In the genomic region with DNA sequence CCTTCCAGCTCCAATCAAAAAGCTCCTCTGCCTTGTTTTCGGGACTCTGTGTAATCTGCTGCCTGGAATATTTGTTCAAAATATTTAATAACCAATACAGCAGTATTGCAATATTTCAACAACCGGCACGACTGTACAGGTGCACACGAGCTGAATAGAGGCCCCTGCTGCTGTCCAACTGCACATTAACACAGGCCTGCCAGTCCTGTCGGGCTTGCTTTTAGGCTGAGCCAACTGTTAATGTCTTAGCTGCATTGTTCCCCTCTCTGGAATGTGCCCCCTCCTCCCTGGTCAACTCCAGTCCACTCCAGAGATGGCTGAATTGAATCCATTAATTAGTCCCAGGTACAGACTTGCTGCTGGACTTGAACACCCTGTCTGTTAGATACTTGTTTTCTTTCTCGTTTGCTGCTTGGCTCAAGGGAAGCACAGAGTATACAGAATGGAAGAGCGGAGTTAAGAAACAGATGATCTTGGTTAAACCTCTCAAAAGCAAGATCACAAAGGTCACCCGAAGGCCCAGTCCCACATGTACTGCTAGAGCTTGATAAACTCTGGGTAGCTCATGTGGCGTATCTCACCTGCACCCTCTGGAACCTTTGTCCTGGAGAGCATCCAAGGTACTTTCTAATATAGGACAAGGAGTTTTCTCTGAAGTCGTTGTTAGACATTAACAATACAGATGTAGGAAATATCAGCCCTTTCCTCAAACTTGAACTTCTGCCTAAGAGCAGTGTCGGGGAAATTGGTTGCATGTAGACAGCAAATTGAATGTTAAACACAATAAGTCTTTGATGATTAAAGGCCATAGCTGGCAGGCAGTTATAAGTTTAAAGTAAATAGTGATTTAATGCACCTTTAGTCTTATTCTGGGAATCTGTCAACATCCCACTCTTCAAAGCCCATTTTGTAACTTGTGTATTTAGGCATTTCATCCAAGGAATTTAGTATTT, we compare ENCODE assay signal across 1 cellular context.
TF ChIP-seq lines count a peak whose summit lies in the region.

No MANE protein-coding gene starts in this region.

TF ChIP-seq in HepG2, 621 proteins besides CTCF, POLR2A, EP300 and RAD21 (continued from another document):
- TF ChIP-seq, protein P1, sequence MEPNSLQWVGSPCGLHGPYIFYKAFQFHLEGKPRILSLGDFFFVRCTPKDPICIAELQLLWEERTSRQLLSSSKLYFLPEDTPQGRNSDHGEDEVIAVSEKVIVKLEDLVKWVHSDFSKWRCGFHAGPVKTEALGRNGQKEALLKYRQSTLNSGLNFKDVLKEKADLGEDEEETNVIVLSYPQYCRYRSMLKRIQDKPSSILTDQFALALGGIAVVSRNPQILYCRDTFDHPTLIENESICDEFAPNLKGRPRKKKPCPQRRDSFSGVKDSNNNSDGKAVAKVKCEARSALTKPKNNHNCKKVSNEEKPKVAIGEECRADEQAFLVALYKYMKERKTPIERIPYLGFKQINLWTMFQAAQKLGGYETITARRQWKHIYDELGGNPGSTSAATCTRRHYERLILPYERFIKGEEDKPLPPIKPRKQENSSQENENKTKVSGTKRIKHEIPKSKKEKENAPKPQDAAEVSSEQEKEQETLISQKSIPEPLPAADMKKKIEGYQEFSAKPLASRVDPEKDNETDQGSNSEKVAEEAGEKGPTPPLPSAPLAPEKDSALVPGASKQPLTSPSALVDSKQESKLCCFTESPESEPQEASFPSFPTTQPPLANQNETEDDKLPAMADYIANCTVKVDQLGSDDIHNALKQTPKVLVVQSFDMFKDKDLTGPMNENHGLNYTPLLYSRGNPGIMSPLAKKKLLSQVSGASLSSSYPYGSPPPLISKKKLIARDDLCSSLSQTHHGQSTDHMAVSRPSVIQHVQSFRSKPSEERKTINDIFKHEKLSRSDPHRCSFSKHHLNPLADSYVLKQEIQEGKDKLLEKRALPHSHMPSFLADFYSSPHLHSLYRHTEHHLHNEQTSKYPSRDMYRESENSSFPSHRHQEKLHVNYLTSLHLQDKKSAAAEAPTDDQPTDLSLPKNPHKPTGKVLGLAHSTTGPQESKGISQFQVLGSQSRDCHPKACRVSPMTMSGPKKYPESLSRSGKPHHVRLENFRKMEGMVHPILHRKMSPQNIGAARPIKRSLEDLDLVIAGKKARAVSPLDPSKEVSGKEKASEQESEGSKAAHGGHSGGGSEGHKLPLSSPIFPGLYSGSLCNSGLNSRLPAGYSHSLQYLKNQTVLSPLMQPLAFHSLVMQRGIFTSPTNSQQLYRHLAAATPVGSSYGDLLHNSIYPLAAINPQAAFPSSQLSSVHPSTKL (CRISPR knock-in tag; IDR thresholded peaks at IDR 0.05): peak; percentile 99
- TF ChIP-seq, protein P2, sequence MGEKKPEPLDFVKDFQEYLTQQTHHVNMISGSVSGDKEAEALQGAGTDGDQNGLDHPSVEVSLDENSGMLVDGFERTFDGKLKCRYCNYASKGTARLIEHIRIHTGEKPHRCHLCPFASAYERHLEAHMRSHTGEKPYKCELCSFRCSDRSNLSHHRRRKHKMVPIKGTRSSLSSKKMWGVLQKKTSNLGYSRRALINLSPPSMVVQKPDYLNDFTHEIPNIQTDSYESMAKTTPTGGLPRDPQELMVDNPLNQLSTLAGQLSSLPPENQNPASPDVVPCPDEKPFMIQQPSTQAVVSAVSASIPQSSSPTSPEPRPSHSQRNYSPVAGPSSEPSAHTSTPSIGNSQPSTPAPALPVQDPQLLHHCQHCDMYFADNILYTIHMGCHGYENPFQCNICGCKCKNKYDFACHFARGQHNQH (CRISPR knock-in tag; IDR thresholded peaks at IDR 0.05): peak; percentile 48
- TF ChIP-seq KDM6A (CRISPR knock-in tag; IDR thresholded peaks at IDR 0.05; ENCODE audit: low read depth) (0 out of 2 replicates have a peak, but pooled peaks have one; percentile 48), ZMYM2 (CRISPR knock-in tag; IDR thresholded peaks at IDR 0.05) (0 out of 2 replicates have a peak, but pooled peaks have one; percentile 35), KAT7 (CRISPR knock-in tag; IDR thresholded peaks at IDR 0.05; ENCODE audit: borderline replicate concordance) (peak; percentile 72), ZMYM3 (CRISPR knock-in tag; IDR thresholded peaks at IDR 0.05) (0 out of 2 replicates have a peak, but pooled peaks have one; percentile 37), HMG20B (CRISPR knock-in tag; conservative IDR thresholded peaks at IDR 0.05) (peak; percentile 80), GABPB1 (CRISPR knock-in tag; IDR thresholded peaks at IDR 0.05) (no peak), NCOR1 (IDR thresholded peaks at IDR 0.05; ENCODE audit: borderline replicate concordance, low read length) (peak; percentile 98), MATR3 (CRISPR knock-in tag; IDR thresholded peaks at IDR 0.05) (no peak), HNF4A (CRISPR knock-in tag; IDR thresholded peaks at IDR 0.05) (peak; percentile 58), GATAD1 (CRISPR knock-in tag; IDR thresholded peaks at IDR 0.05) (no peak; the same call in 1 of the 2 replicates), SRY (CRISPR knock-in tag; IDR thresholded peaks at IDR 0.05) (no peak), ZNF614 (CRISPR knock-in tag; IDR thresholded peaks at IDR 0.05; ENCODE audit: borderline replicate concordance) (peak; percentile 97)
- TF ChIP-seq, protein P3, sequence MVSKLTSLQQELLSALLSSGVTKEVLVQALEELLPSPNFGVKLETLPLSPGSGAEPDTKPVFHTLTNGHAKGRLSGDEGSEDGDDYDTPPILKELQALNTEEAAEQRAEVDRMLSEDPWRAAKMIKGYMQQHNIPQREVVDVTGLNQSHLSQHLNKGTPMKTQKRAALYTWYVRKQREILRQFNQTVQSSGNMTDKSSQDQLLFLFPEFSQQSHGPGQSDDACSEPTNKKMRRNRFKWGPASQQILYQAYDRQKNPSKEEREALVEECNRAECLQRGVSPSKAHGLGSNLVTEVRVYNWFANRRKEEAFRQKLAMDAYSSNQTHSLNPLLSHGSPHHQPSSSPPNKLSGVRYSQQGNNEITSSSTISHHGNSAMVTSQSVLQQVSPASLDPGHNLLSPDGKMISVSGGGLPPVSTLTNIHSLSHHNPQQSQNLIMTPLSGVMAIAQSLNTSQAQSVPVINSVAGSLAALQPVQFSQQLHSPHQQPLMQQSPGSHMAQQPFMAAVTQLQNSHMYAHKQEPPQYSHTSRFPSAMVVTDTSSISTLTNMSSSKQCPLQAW (CRISPR knock-in tag; IDR thresholded peaks at IDR 0.05): 0 out of 2 replicates have a peak, but pooled peaks have one; percentile 41
- TF ChIP-seq, protein P4, sequence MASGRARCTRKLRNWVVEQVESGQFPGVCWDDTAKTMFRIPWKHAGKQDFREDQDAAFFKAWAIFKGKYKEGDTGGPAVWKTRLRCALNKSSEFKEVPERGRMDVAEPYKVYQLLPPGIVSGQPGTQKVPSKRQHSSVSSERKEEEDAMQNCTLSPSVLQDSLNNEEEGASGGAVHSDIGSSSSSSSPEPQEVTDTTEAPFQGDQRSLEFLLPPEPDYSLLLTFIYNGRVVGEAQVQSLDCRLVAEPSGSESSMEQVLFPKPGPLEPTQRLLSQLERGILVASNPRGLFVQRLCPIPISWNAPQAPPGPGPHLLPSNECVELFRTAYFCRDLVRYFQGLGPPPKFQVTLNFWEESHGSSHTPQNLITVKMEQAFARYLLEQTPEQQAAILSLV (CRISPR knock-in tag; IDR thresholded peaks at IDR 0.05; ENCODE audit: borderline replicate concordance): 0 out of 2 replicates have a peak, but pooled peaks have one; percentile 48
- TF ChIP-seq, protein P5, sequence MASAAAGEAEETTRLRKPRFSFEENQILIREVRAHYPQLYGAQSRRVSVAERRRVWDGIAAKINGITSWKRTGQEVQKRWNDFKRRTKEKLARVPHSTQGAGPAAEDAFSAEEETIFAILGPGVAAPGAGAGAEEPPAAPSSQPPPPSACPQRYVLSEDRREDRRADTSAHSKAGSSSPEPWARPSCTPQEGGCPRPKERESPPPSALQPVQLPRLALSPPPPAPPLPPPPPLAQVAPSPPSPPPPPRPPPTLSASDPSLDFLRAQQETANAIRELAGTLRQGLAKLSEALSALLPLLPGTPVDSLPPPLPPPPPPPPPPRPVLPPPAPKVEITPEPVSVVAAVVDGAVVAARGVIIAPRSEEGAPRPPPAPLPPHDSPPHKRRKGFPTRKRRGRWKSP (CRISPR knock-in tag; IDR thresholded peaks at IDR 0.05): no peak
- TF ChIP-seq, protein P6, sequence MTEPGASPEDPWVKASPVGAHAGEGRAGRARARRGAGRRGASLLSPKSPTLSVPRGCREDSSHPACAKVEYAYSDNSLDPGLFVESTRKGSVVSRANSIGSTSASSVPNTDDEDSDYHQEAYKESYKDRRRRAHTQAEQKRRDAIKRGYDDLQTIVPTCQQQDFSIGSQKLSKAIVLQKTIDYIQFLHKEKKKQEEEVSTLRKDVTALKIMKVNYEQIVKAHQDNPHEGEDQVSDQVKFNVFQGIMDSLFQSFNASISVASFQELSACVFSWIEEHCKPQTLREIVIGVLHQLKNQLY (CRISPR knock-in tag; IDR thresholded peaks at IDR 0.05): peak; percentile 67
- TF ChIP-seq, protein P7, sequence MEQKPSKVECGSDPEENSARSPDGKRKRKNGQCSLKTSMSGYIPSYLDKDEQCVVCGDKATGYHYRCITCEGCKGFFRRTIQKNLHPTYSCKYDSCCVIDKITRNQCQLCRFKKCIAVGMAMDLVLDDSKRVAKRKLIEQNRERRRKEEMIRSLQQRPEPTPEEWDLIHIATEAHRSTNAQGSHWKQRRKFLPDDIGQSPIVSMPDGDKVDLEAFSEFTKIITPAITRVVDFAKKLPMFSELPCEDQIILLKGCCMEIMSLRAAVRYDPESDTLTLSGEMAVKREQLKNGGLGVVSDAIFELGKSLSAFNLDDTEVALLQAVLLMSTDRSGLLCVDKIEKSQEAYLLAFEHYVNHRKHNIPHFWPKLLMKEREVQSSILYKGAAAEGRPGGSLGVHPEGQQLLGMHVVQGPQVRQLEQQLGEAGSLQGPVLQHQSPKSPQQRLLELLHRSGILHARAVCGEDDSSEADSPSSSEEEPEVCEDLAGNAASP (CRISPR knock-in tag; IDR thresholded peaks at IDR 0.05; ENCODE audit: borderline replicate concordance): peak; percentile 90
- TF ChIP-seq, protein P8, sequence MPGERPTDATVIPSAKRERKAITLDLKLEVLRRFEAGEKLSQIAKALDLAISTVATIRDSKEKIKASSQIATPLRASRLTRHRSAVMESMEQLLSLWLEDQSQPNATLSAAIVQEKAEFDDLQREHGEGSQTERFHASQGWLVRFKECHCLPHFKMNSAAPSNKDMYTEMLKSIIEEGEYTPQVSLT (CRISPR knock-in tag; IDR thresholded peaks at IDR 0.05; ENCODE audit: borderline replicate concordance, low read depth): no peak
TF ChIP-seq in HepG2: peak in this region for 169.
